In the genomic region with DNA sequence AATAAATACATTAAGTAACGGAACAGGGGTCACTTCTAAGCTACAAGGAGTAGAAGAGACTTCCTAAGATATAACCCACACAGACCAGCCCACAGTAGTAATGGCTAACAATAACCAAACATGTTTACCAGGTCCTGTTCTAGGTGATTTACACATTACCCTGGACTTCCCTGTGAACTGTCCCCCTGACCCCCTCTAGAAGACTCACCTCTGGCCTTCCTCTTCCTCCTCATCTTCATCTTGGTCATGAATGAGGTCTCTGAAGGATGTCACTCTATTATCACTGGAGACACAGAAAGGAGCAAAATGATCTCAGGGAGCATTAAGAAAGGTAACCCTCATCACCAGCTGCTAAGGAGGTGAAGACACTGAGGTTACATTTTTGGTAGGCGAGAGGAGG, we compare ENCODE assay signal across 41 cellular contexts. TPM values are rescaled to one million over a fixed set of nuclear protein-coding genes. Genes with fewer than 3 reads are reported as not detected.
DNase-seq lines count a peak whose midpoint lies in the region; ATAC-seq, FAIRE-seq and TF ChIP-seq lines count a peak whose summit lies in the region.
"Had no signal": no experiment of that assay in that cellular context is flagged by ENCODE, and none has a peak within 500 bp of the region (broad histone marks: within the 10 kb centered on the region; RNA-seq: fewer than 3 reads in every experiment).

No MANE protein-coding gene starts in this region.

- H3K4me2 ChIP-seq in HepG2 (ENCODE audit: low read depth, low read length) (no peak overlapping the region), mesenchymal stem cell (ENCODE audit: low read length, poor library complexity, severe bottlenecking) (no peak overlapping the region)
- H3K4me2 ChIP-seq: A549; BLaER1; BLaER1 treated with 17β-estradiol and CSF1 and Interleukin-3, amounts not matched to agents 10 nM and 100 nM had no signal

- H3K4ac ChIP-seq in mesenchymal stem cell (ENCODE audit: low read depth in 1 of 2, low read length in 2 of 2), result no peak overlapping the region

- 0 out of 2 replicates have a peak, but pooled peaks cover 7% of the 10 kb centered on the region for H3K4me1 ChIP-seq in HepG2 (ENCODE audit: insufficient read depth, low read length)
- H3K4me1 ChIP-seq in right lobe of liver, result no peaks in the 10 kb centered on the region
- no peaks in the 10 kb centered on the region for H3K4me1 ChIP-seq in HEK293 (ENCODE audit: control insufficient read depth, insufficient read depth, low read length)
- H3K4me1 ChIP-seq in mesenchymal stem cell (ENCODE audit: control insufficient read depth, insufficient read depth, low read depth, low read length), result peaks cover 12% of the 10 kb centered on the region
- no peaks in the 10 kb centered on the region for H3K4me1 ChIP-seq in small intestine (ENCODE audit: control insufficient read depth in 2 of 2, insufficient read depth in 1 of 2, low read depth in 1 of 2, low read length in 1 of 2)
- H3K4me1 ChIP-seq: A549, BE2C, BLaER1 had no signal

- no peak overlapping the region for H2AK5ac ChIP-seq in mesenchymal stem cell (ENCODE audit: low read length, severe bottlenecking)

- H3K14ac ChIP-seq in mesenchymal stem cell (ENCODE audit: low read length in 2 of 2), result no peak overlapping the region

- H2BK12ac ChIP-seq in mesenchymal stem cell (ENCODE audit: low read length in 2 of 2), result no peak overlapping the region

- no peaks in the 10 kb centered on the region for H3K27me3 ChIP-seq in HepG2 (ENCODE audit: control insufficient read depth in 1 of 2, insufficient read depth in 2 of 2, low read length in 2 of 2)
- H3K27me3 ChIP-seq in right lobe of liver, result no peaks in the 10 kb centered on the region
- no peaks in the 10 kb centered on the region for H3K27me3 ChIP-seq in mesenchymal stem cell (ENCODE audit: control insufficient read depth in 1 of 2, insufficient read depth in 1 of 2, low read length in 2 of 2)
- no peaks in the 10 kb centered on the region for H3K27me3 ChIP-seq in small intestine (ENCODE audit: control insufficient read depth in 2 of 2, insufficient read depth in 2 of 2, low read length in 2 of 2)
- H3K27me3 ChIP-seq: BE2C; BLaER1; BLaER1 treated with 17β-estradiol and CSF1 and Interleukin-3, amounts not matched to agents 10 nM and 100 nM had no signal

- H2AFZ ChIP-seq in HepG2 (ENCODE audit: low read length), result no peak overlapping the region
- no peak overlapping the region for H2AFZ ChIP-seq in mesenchymal stem cell (ENCODE audit: low read depth, low read length)

- no peak overlapping the region for H2BK5ac ChIP-seq in mesenchymal stem cell (ENCODE audit: low read depth, low read length, poor library complexity, severe bottlenecking)

- no peaks in the 10 kb centered on the region for H3K9me3 ChIP-seq in HepG2 (ENCODE audit: low read length)
- no peaks in the 10 kb centered on the region for H3K9me3 ChIP-seq in right lobe of liver
- no peaks in the 10 kb centered on the region for H3K9me3 ChIP-seq in HEK293 (ENCODE audit: control insufficient read depth, insufficient read depth, low read depth, low read length)
- H3K9me3 ChIP-seq in mesenchymal stem cell (ENCODE audit: control insufficient read depth, low read length), result peaks cover 3% of the 10 kb centered on the region
- no peaks in the 10 kb centered on the region for H3K9me3 ChIP-seq in small intestine (ENCODE audit: control insufficient read depth, low read depth)
- H3K9me3 ChIP-seq: A549; BE2C; BLaER1; BLaER1 treated with 17β-estradiol and CSF1 and Interleukin-3, amounts not matched to agents 10 nM and 100 nM; Caco-2 had no signal

- H3K79me1 ChIP-seq in mesenchymal stem cell (replicated peaks; ENCODE audit: low read length, poor library complexity, severe bottlenecking), result peaks cover 33% of the 10 kb centered on the region

- H3K9me3 Mint-ChIP-seq in chondrocyte (ENCODE audit: low read depth), result no peaks in the 10 kb centered on the region
- H3K9me3 Mint-ChIP-seq: CD4-positive, alpha-beta memory T cell; CD4-positive, alpha-beta T cell; CD4-positive, CD25-positive, alpha-beta regulatory T cell; CD8-positive, alpha-beta memory T cell; CD8-positive, alpha-beta T cell had no signal

- H3K36me3 Mint-ChIP-seq in chondrocyte (ENCODE audit: low read depth), result peaks cover 29% of the 10 kb centered on the region

- no peaks in the 10 kb centered on the region for H3K27me3 Mint-ChIP-seq in chondrocyte (ENCODE audit: low read depth)
- H3K27me3 Mint-ChIP-seq: B cell; CD4-positive, alpha-beta memory T cell; CD4-positive, alpha-beta T cell; CD4-positive, CD25-positive, alpha-beta regulatory T cell; CD8-positive, alpha-beta memory T cell had no signal

- peaks cover 25% of the 10 kb centered on the region for H3K79me2 ChIP-seq in HepG2 (ENCODE audit: insufficient read depth, low read length)

- peaks cover 33% of the 10 kb centered on the region for H3K4me1 Mint-ChIP-seq in chondrocyte (ENCODE audit: low read depth)

- in situ Hi-C loops in HepG2 (cut with HindIII; ENCODE audit: extremely low pct_ligation_motif_present, low pct_unique_long_range_greater_than_20kb), result no loop called here

- H3K18ac ChIP-seq in mesenchymal stem cell (ENCODE audit: low read depth in 1 of 2, low read length in 2 of 2), result no peak overlapping the region

- no peak overlapping the region for H4K8ac ChIP-seq in mesenchymal stem cell (ENCODE audit: low read length)

- POLR2A ChIA-PET in HepG2 (lab: Yijun Ruan, JAX), result no interaction called here
- POLR2A ChIA-PET in HEK293 (lab: Yijun Ruan, JAX), result no interaction called here

- no peak for TF ChIP-seq POLR2A in HepG2 (IDR thresholded peaks at IDR 0.05; ENCODE audit: insufficient read depth in 1 of 2, low read depth in 2 of 2, low read length in 2 of 2)
- TF ChIP-seq POLR2A in right lobe of liver (IDR thresholded peaks at IDR 0.05), result no peak

- no peak overlapping the region for H4K91ac ChIP-seq in mesenchymal stem cell (ENCODE audit: low read length)

- H3K36me3 ChIP-seq in HepG2 (replicated peaks in 1 of 2; ENCODE audit: control insufficient read depth in 1 of 2, insufficient read depth in 2 of 2, low read length in 2 of 2), result peaks cover 49 to 91% of the 10 kb centered on the region in 2 experiments
- peaks cover 0 to 64% (median 24%) of the 10 kb centered on the region in 4 donors for H3K36me3 ChIP-seq in right lobe of liver
- peaks cover 47 to 94% of the 10 kb centered on the region in 2 experiments for H3K36me3 ChIP-seq in HEK293 (ENCODE audit: control insufficient read depth in 2 of 2, insufficient read depth in 1 of 2, low read length in 2 of 2)
- peaks cover 33 to 96% of the 10 kb centered on the region in 2 experiments for H3K36me3 ChIP-seq in mesenchymal stem cell (ENCODE audit: control insufficient read depth in 1 of 2, insufficient read depth in 2 of 2, low read depth in 1 of 2, low read length in 2 of 2)
- H3K36me3 ChIP-seq in small intestine (ENCODE audit: control insufficient read depth in 2 of 2, insufficient read depth in 2 of 2, low read length in 2 of 2), result peaks cover 7 to 18% of the 10 kb centered on the region in 2 donors

- FAIRE-seq in HepG2 (lab: Jason Lieb, UNC) (no peak), small intestine (lab: Jason Lieb, UNC) (no peak)
- FAIRE-seq: A204.1, A549, D721Med had no signal

- no peak for DNase-seq in HepG2 (ENCODE audit: low spot score)
- DNase-seq in right lobe of liver, result no peak
- no peak for DNase-seq in chondrocyte (ENCODE audit: low spot score)
- no peak for DNase-seq in mesenchymal stem cell
- DNase-seq in iPS-NIHi7 (ENCODE audit: extremely low spot score), result no peak
- no peak for DNase-seq in small intestine
- no peak for DNase-seq in SHP77 treated with DMSO at 0.1 percent for 48 hours (lab: John Stamatoyannopoulos, UW)
- DNase-seq: 8988T; ACHN; AML-193; BE2C; C1 segment of cervical spinal cord; Caco-2; Calu3; CD4-positive, alpha-beta memory T cell; CD4-positive, alpha-beta T cell; CD4-positive, CD25-positive, alpha-beta regulatory T cell; CD8-positive, alpha-beta memory T cell; CD8-positive, alpha-beta T cell; COR-L47; DMS 273 treated with DMSO at 0.1 percent for 48 hours; DMS153; DMS53; DMS79; DMS79 treated with DMSO at 0.1 percent for 48 hours; DND-41; EL had no signal

- peak overlapping the region; percentile 62 for H3K27ac Mint-ChIP-seq in chondrocyte (ENCODE audit: unreplicated experiment)
- H3K27ac Mint-ChIP-seq: B cell; CD4-positive, alpha-beta memory T cell; CD4-positive, alpha-beta T cell; CD8-positive, alpha-beta memory T cell; CD8-positive, alpha-beta T cell had no signal

- BruUV-seq in HepG2 (replicated peaks; lab: Mats Ljungman, UMichigan), result no TSS peak

- H2BK120ac ChIP-seq in mesenchymal stem cell (ENCODE audit: low read depth, low read length), result no peak overlapping the region

- 91% methylated on average over 2 of the region's 2 CpGs for WGBS in HepG2 (ENCODE audit: low lambda C conversion rate)
- WGBS in right lobe of liver (ENCODE audit: insufficient coverage, low coverage, low lambda C conversion rate, missing lambda C conversion rate), result 81% methylated on average over 2 of the region's 2 CpGs
- whole genome bisulfite sequencing in mesenchymal stem cell, result 97% methylated on average over 1 of the region's 2 CpGs
- 94 to 97% (median 96%) methylated on average over 2 of the region's 2 CpGs for WGBS in small intestine, 3 donors

- CTCF ChIA-PET in HepG2 (lab: Yijun Ruan, JAX; ENCODE audit: low intra/inter-chr PET ratio, low total read pairs), result no interaction called here
- CTCF ChIA-PET in HEK293 (lab: Yijun Ruan, JAX), result interaction anchor here (1.8 to 3.1 kb wide), 2 partner anchors 10 to 20 kb away, joined by 8 to 17 read pairs; a partner anchor contains a TSS

- no peak for TF ChIP-seq EP300 in HepG2 (IDR thresholded peaks at IDR 0.05; ENCODE audit: low read depth in 2 of 2, low read length in 2 of 2)
- TF ChIP-seq EP300 in HepG2 (CRISPR knock-in tag; IDR thresholded peaks at IDR 0.05; ENCODE audit: borderline replicate concordance), result no peak

- no peak for TF ChIP-seq RAD21 in HepG2 (CRISPR knock-in tag; IDR thresholded peaks at IDR 0.05)

- no peak for ATAC-seq in HepG2
- no peak for ATAC-seq in right lobe of liver
- ATAC-seq: A549; CD8-positive, alpha-beta T cell had no signal

- no peak overlapping the region for H3K23ac ChIP-seq in mesenchymal stem cell (ENCODE audit: low read length in 2 of 2)

- H2BK15ac ChIP-seq in mesenchymal stem cell (ENCODE audit: low read depth, poor library complexity, severe bottlenecking), result no peak overlapping the region

- peaks cover 3% of the 10 kb centered on the region; the same call in 1 of the 2 replicates for H4K20me1 ChIP-seq in HepG2 (ENCODE audit: insufficient read depth, low read length)

- intact Hi-C loops in HepG2 (cut with micrococcal nuclease; ENCODE audit: unreplicated experiment), result no loop called here
- intact Hi-C loops in right lobe of liver (cut with DNase I), result no loop called here

- H3K9ac ChIP-seq in HepG2 (ENCODE audit: insufficient read depth, low read depth, low read length) (no peak overlapping the region), mesenchymal stem cell (ENCODE audit: low read length) (no peak overlapping the region)
- H3K9ac ChIP-seq: BLaER1; BLaER1 treated with 17β-estradiol and CSF1 and Interleukin-3, amounts not matched to agents 10 nM and 100 nM had no signal

- no peak overlapping the region for H3K4me3 Mint-ChIP-seq in chondrocyte (ENCODE audit: unreplicated experiment)
- H3K4me3 Mint-ChIP-seq: B cell; CD14-positive monocyte; CD4-positive, alpha-beta T cell; CD8-positive, alpha-beta memory T cell; CD8-positive, alpha-beta T cell had no signal

- TF ChIP-seq CTCF in HepG2 (CRISPR knock-in tag; IDR thresholded peaks at IDR 0.05) (no peak), right lobe of liver (IDR thresholded peaks at IDR 0.05) (no peak), HEK293 (tag by site-specific recombination; IDR thresholded peaks at IDR 0.05) (no peak), chondrocyte (IDR thresholded peaks at IDR 0.05) (no peak)

- H3K27ac ChIP-seq in HepG2 (ENCODE audit: extremely low read length, insufficient read depth, low read length), result no peak overlapping the region
- H3K27ac ChIP-seq in right lobe of liver, result no peak overlapping the region
- no peak overlapping the region for H3K27ac ChIP-seq in HEK293 (ENCODE audit: extremely low read depth, low read depth, low read length)
- peak overlapping the region; percentile 75 for H3K27ac ChIP-seq in mesenchymal stem cell (ENCODE audit: low read length, poor library complexity, severe bottlenecking)
- H3K27ac ChIP-seq in small intestine (ENCODE audit: low read depth in 1 of 2, low read length in 1 of 2), result no peak overlapping the region
- H3K27ac ChIP-seq: 22Rv1; A549; BLaER1; BLaER1 treated with 17β-estradiol and CSF1 and Interleukin-3, amounts not matched to agents 10 nM and 100 nM; C4-2B had no signal

- H3K4me3 ChIP-seq in HepG2 (replicated peaks in 1 of 3; ENCODE audit: insufficient read depth in 1 of 3, low read depth in 2 of 3, low read length in 3 of 3) (no peak overlapping the region), right lobe of liver (no peak overlapping the region), HEK293 (ENCODE audit: low read depth, low read length) (no peak overlapping the region), mesenchymal stem cell (ENCODE audit: insufficient read depth in 1 of 2, low read depth in 1 of 2, low read length in 2 of 2) (no peak overlapping the region), small intestine (ENCODE audit: low read depth in 1 of 2, low read length in 2 of 2) (no peak overlapping the region)
- H3K4me3 ChIP-seq: A549; BLaER1; BLaER1 treated with 17β-estradiol and CSF1 and Interleukin-3, amounts not matched to agents 10 nM and 100 nM had no signal

RNA-seq across cellular contexts. Expression of a gene that starts 8.7 kb away (rescaled TPM):
- total RNA-seq in HepG2 (2016; rRNA removed; fragmentation: Illumina TruSeq; extraction: Trizol) (62.7 and 74.0 TPM in 2 replicates), right lobe of liver (10 to 100 TPM; 40.8 to 53.5 (median 43.4) TPM), chondrocyte (70.9 to 83.5 TPM (median 75.3 TPM) in 3 replicates)
- total RNA-seq in HepG2 (2016; cell fraction: cytosol; rRNA removed; fragmentation: Illumina TruSeq; extraction: Trizol; ENCODE audit: low read depth), result 27.0 and 31.9 TPM in 2 replicates
- total RNA-seq in HepG2 (2016; cell fraction: insoluble cytoplasmic fraction; rRNA removed; fragmentation: Illumina TruSeq; extraction: Trizol), result 67.3 and 70.8 TPM in 2 replicates
- total RNA-seq in HepG2 (2016; cell fraction: membrane; rRNA removed; fragmentation: Illumina TruSeq; extraction: Trizol), result 34.0 and 35.0 TPM in 2 replicates
- 57.9 and 59.7 TPM in 2 replicates for total RNA-seq in HepG2 (2016; cell fraction: nucleus; rRNA removed; fragmentation: Illumina TruSeq; extraction: Trizol)
- polyA plus RNA-seq in HepG2 (2011; rRNA removed) (22.9 and 31.9 TPM in 2 replicates), small intestine (10 to 100 TPM; 44.7 to 62.3 (median 45.7) TPM)
- 24.0 and 30.9 TPM in 2 replicates for polyA plus RNA-seq in HepG2 (2011; cell fraction: cytosol; rRNA removed)
- polyA plus RNA-seq in HepG2 (2011; cell fraction: nucleus; rRNA removed), result 94.8 and 100 TPM in 2 replicates
- polyA plus RNA-seq in HepG2 (2012), result 82.3 and 83.4 TPM in 2 replicates
- polyA plus RNA-seq in HepG2 (2016; cell fraction: cytosol; fragmentation: Illumina TruSeq; extraction: Trizol; ENCODE audit: low read depth), result 54.9 and 58.8 TPM in 2 replicates
- 139 and 153 TPM in 2 replicates for polyA plus RNA-seq in HepG2 (2016; cell fraction: insoluble cytoplasmic fraction; fragmentation: Illumina TruSeq; extraction: Trizol; ENCODE audit: low read depth)
- 55.7 and 56.7 TPM in 2 replicates for polyA plus RNA-seq in HepG2 (2016; cell fraction: membrane; fragmentation: Illumina TruSeq; extraction: Trizol; ENCODE audit: low read depth)
- 105 and 116 TPM in 2 replicates for polyA plus RNA-seq in HepG2 (2016; cell fraction: nucleus; fragmentation: Illumina TruSeq; extraction: Trizol; ENCODE audit: insufficient read depth, low read depth)
- polyA minus RNA-seq in HepG2 (2011; rRNA and poly(A)+ RNA removed; ENCODE audit: low replicate concordance), result 23.6 and 36.6 TPM in 2 replicates
- polyA minus RNA-seq in HepG2 (2011; cell fraction: cytosol; rRNA and poly(A)+ RNA removed), result 11.3 and 16.5 TPM in 2 replicates
- 149 and 165 TPM in 2 replicates for polyA minus RNA-seq in HepG2 (2011; cell fraction: nucleus; rRNA and poly(A)+ RNA removed)
- polyA plus RNA-seq in mesenchymal stem cell (2013, experiment 1 of 2), result 50.4 TPM
- 52.6 TPM for polyA plus RNA-seq in mesenchymal stem cell (2013, experiment 2 of 2)

RNA-seq across cellular contexts. Expression of a gene that starts 33.2 kb away (rescaled TPM):
- total RNA-seq in HepG2 (2016; rRNA removed; fragmentation: Illumina TruSeq; extraction: Trizol) (not detected in 2 replicates), right lobe of liver (1 to 10 TPM in 5 of 6 experiments, under 1 TPM in 1; 0.55 to 5.6 (median 2.4) TPM), chondrocyte (not detected in 3 replicates)
- not detected in 2 replicates for total RNA-seq in HepG2 (2016; cell fraction: cytosol; rRNA removed; fragmentation: Illumina TruSeq; extraction: Trizol; ENCODE audit: low read depth)
- not detected in 2 replicates for total RNA-seq in HepG2 (2016; cell fraction: insoluble cytoplasmic fraction; rRNA removed; fragmentation: Illumina TruSeq; extraction: Trizol)
- total RNA-seq in HepG2 (2016; cell fraction: membrane; rRNA removed; fragmentation: Illumina TruSeq; extraction: Trizol), result not detected in 2 replicates
- not detected in 2 replicates for total RNA-seq in HepG2 (2016; cell fraction: nucleus; rRNA removed; fragmentation: Illumina TruSeq; extraction: Trizol)
- polyA plus RNA-seq in HepG2 (2011; rRNA removed) (not detected in 2 replicates), small intestine (1 to 10 TPM in 1 of 3 donors, under 1 TPM in 1, not detected in 1; 0.81 to 1.7 TPM)
- polyA plus RNA-seq in HepG2 (2011; cell fraction: cytosol; rRNA removed), result not detected in 2 replicates
- not detected in 2 replicates for polyA plus RNA-seq in HepG2 (2011; cell fraction: nucleus; rRNA removed)
- not detected in 2 replicates for polyA plus RNA-seq in HepG2 (2012)
- not detected in 2 replicates for polyA plus RNA-seq in HepG2 (2016; cell fraction: cytosol; fragmentation: Illumina TruSeq; extraction: Trizol; ENCODE audit: low read depth)
- polyA plus RNA-seq in HepG2 (2016; cell fraction: insoluble cytoplasmic fraction; fragmentation: Illumina TruSeq; extraction: Trizol; ENCODE audit: low read depth), result not detected in 2 replicates
- polyA plus RNA-seq in HepG2 (2016; cell fraction: membrane; fragmentation: Illumina TruSeq; extraction: Trizol; ENCODE audit: low read depth), result not detected in 2 replicates
- polyA plus RNA-seq in HepG2 (2016; cell fraction: nucleus; fragmentation: Illumina TruSeq; extraction: Trizol; ENCODE audit: insufficient read depth, low read depth), result not detected in 2 replicates
- polyA minus RNA-seq in HepG2 (2011; rRNA and poly(A)+ RNA removed; ENCODE audit: low replicate concordance), result not detected in 2 replicates
- not detected in 2 replicates for polyA minus RNA-seq in HepG2 (2011; cell fraction: cytosol; rRNA and poly(A)+ RNA removed)
- polyA minus RNA-seq in HepG2 (2011; cell fraction: nucleus; rRNA and poly(A)+ RNA removed), result not detected in 2 replicates
- polyA plus RNA-seq in mesenchymal stem cell (2013, experiment 1 of 2), result not detected
- polyA plus RNA-seq in mesenchymal stem cell (2013, experiment 2 of 2), result not detected
- total RNA-seq: A172; B cell; Caco-2; CD4-positive, alpha-beta memory T cell; CD4-positive, CD25-positive, alpha-beta regulatory T cell; CD8-positive, alpha-beta memory T cell; CD8-positive, alpha-beta T cell; Daoy had no signal
- polyA plus RNA-seq: A549; AG04450; BJ; CD4-positive, alpha-beta memory T cell; CD8-positive, alpha-beta memory T cell had no signal
